ENCODE assay signal across 9 cellular contexts in genomic region chr12:48198985-48199384, GRCh38. TPM values are rescaled to one million over a fixed set of nuclear protein-coding genes. Genes with fewer than 3 reads are reported as not detected.
DNase-seq lines count a peak whose midpoint lies in the region; ATAC-seq and TF ChIP-seq lines count a peak whose summit lies in the region.
"Had no signal": no experiment of that assay in that cellular context is flagged by ENCODE, and none has a peak within 500 bp of the region (broad histone marks: within the 10 kb centered on the region; RNA-seq: fewer than 3 reads in every experiment).

No MANE protein-coding gene starts in this region.

- POLR2A ChIA-PET in HCT116 (lab: Charles Lee): interaction anchor here (0.9 kb wide), 1 partner anchor 294 kb away, joined by 5 read pairs; the partner anchor contains the start of gene VDR

- intact Hi-C loops in HCT116 (cut with micrococcal nuclease): loop anchor here (5.0 to 10.0 kb wide), 2 partner anchors 153 to 256 kb away; partner anchors contain the start of gene ZNF641
- intact Hi-C loops in activated T-helper 1 cell treated with anti-CD3 and anti-CD28 coated beads, Interleukin-12 subunit alpha, Interleukin-12 subunit beta, Interleukin-2, Interleukin-4 antibody, amounts not matched to agents 30 ng/mL and 10 ng/mL and 1 ng/mL, durations not matched to agents 14 hours and 24 hours and 36 hours (cut with micrococcal nuclease): loop anchor here (1.0 to 2.0 kb wide), 8 partner anchors 16 to 518 kb away; partner anchors contain the start of genes ASB8, CCDC184, CCNT1 and PFKM

- H3K4me2 ChIP-seq in HCT116 (ENCODE audit: low read length): peak overlapping the region; percentile 96
- H3K4me2 ChIP-seq in hepatocyte: peak overlapping the region; percentile 79
- H3K4me2 ChIP-seq in smooth muscle cell: peak overlapping the region; percentile 89

- no TSS peak for BruUV-seq in HCT116 (replicated peaks; lab: Mats Ljungman, UMichigan)

- H3K27me3 Mint-ChIP-seq in activated T-helper 1 cell treated with anti-CD3 and anti-CD28 coated beads, Interleukin-12 subunit alpha, Interleukin-12 subunit beta, Interleukin-2, Interleukin-4 antibody, amounts not matched to agents 30 ng/mL and 10 ng/mL and 1 ng/mL, durations not matched to agents 14 hours and 24 hours and 36 hours (ENCODE audit: insufficient read depth): peaks cover 13% of the 10 kb centered on the region

- H3K9me2 ChIP-seq in HCT116 (ENCODE audit: insufficient read depth) (no peaks in the 10 kb centered on the region), hepatocyte (replicated peaks; ENCODE audit: insufficient read depth) (no peaks in the 10 kb centered on the region)

- H2AFZ ChIP-seq in HCT116 (ENCODE audit: low read depth, low read length, poor library complexity, severe bottlenecking) (no peak overlapping the region), hepatocyte (peak overlapping the region; percentile 78), smooth muscle cell (ENCODE audit: low read depth) (peak overlapping the region; percentile 94)

- DNase-seq in HCT116 (ENCODE audit: low read depth, low spot score) (no peak), hepatocyte (ENCODE audit: low spot score) (no peak), smooth muscle cell (lab: John Stamatoyannopoulos, UW; ENCODE audit: unreplicated experiment) (no peak), omental fat pad (ENCODE audit: low spot score) (no peak), SKM-1 treated with dmso at 0.1 percent for 144 hours (lab: John Stamatoyannopoulos, UW; ENCODE audit: unreplicated experiment) (no peak)
- DNase-seq in activated T-helper 1 cell treated with anti-CD3 and anti-CD28 coated beads, Interleukin-12 subunit alpha, Interleukin-12 subunit beta, Interleukin-2, Interleukin-4 antibody, amounts not matched to agents 30 ng/mL and 10 ng/mL and 1 ng/mL, durations not matched to agents 14 hours and 24 hours and 36 hours (ENCODE audit: low spot score): no peak
- DNase-seq: NCI-H345 had no signal

- H3K4me3 ChIP-seq in HCT116 (replicated peaks in 1 of 2; ENCODE audit: low read depth in 1 of 2, low read length in 2 of 2) (peak overlapping the region; percentile 54 to 69), hepatocyte (no peak overlapping the region), smooth muscle cell (peak overlapping the region; percentile 74)

- H3K36me3 ChIP-seq in HCT116 (ENCODE audit: control insufficient read depth in 1 of 2, insufficient read depth in 2 of 2, low read length in 2 of 2): no peaks in the 10 kb centered on the region
- no peaks in the 10 kb centered on the region for H3K36me3 ChIP-seq in hepatocyte (replicated peaks; ENCODE audit: insufficient read depth, low read depth)
- H3K36me3 ChIP-seq in smooth muscle cell (ENCODE audit: low read depth): no peaks in the 10 kb centered on the region

- RAD21 ChIA-PET in HCT116 (lab: Charles Lee; ENCODE audit: low non-redundant PET in 1 of 2, low total read pairs in 2 of 2, uncharacterized antibody in 2 of 2, unreplicated experiment in 2 of 2): no interaction called here

- H3K9me3 ChIP-seq in HCT116 (ENCODE audit: control insufficient read depth in 1 of 2, insufficient read depth in 1 of 2, low read depth in 1 of 2, low read length in 2 of 2) (no peaks in the 10 kb centered on the region), hepatocyte (ENCODE audit: low read depth) (no peaks in the 10 kb centered on the region), smooth muscle cell (replicated peaks; ENCODE audit: low read depth) (no peaks in the 10 kb centered on the region)

- peaks cover 10 to 20% of the 10 kb centered on the region in 2 experiments; a peak in 3 of 4 replicates for H3K4me1 ChIP-seq in HCT116 (ENCODE audit: control insufficient read depth in 1 of 2, insufficient read depth in 2 of 2, low read length in 2 of 2)
- H3K4me1 ChIP-seq in hepatocyte (ENCODE audit: insufficient read depth): peaks cover 43% of the 10 kb centered on the region
- peaks cover 16% of the 10 kb centered on the region for H3K4me1 ChIP-seq in smooth muscle cell (ENCODE audit: low read depth)

- H4K20me1 ChIP-seq in HCT116 (ENCODE audit: insufficient read depth) (no peaks in the 10 kb centered on the region), hepatocyte (ENCODE audit: insufficient read depth, poor library complexity, severe bottlenecking) (no peaks in the 10 kb centered on the region), smooth muscle cell (ENCODE audit: low read depth) (no peaks in the 10 kb centered on the region)

- no peak for TF ChIP-seq POLR2A in HCT116 (IDR thresholded peaks at IDR 0.05; ENCODE audit: borderline replicate concordance, extremely low read depth, insufficient read depth, insufficient read length)

- peaks cover 9% of the 10 kb centered on the region for H3F3A ChIP-seq in smooth muscle cell (ENCODE audit: low read depth)

- H3K4me1 Mint-ChIP-seq in activated T-helper 1 cell treated with anti-CD3 and anti-CD28 coated beads, Interleukin-12 subunit alpha, Interleukin-12 subunit beta, Interleukin-2, Interleukin-4 antibody, amounts not matched to agents 30 ng/mL and 10 ng/mL and 1 ng/mL, durations not matched to agents 14 hours and 24 hours and 36 hours (ENCODE audit: low read depth): peaks cover 44% of the 10 kb centered on the region

- no peak for ATAC-seq in HCT116
- no peak for ATAC-seq in GM18868 (IDR thresholded peaks at IDR 0.05; ENCODE audit: unreplicated experiment)
- ATAC-seq in omental fat pad (ENCODE audit: low FRiP score): no peak
- ATAC-seq in GM21723 (IDR thresholded peaks at IDR 0.05; ENCODE audit: unreplicated experiment): no peak

- TF ChIP-seq CTCF in HCT116 (IDR thresholded peaks at IDR 0.05 in 2 of 3, conservative IDR thresholded peaks at IDR 0.05 in 1 of 3; ENCODE audit: borderline replicate concordance in 1 of 3, insufficient read depth in 1 of 3, low read depth in 2 of 3, low read length in 2 of 3) (no peak), hepatocyte (IDR thresholded peaks at IDR 0.05; ENCODE audit: poor library complexity) (no peak), smooth muscle cell (IDR thresholded peaks at IDR 0.05; ENCODE audit: borderline replicate concordance, insufficient read depth, poor library complexity, severe bottlenecking) (no peak), omental fat pad (IDR thresholded peaks at IDR 0.05) (no peak)

- peaks cover 28% of the 10 kb centered on the region for H3K36me3 Mint-ChIP-seq in activated T-helper 1 cell treated with anti-CD3 and anti-CD28 coated beads, Interleukin-12 subunit alpha, Interleukin-12 subunit beta, Interleukin-2, Interleukin-4 antibody, amounts not matched to agents 30 ng/mL and 10 ng/mL and 1 ng/mL, durations not matched to agents 14 hours and 24 hours and 36 hours (ENCODE audit: low read depth)

- H3K27me3 ChIP-seq in HCT116 (ENCODE audit: insufficient read depth, low read length) (no peaks in the 10 kb centered on the region), hepatocyte (no peaks in the 10 kb centered on the region), smooth muscle cell (ENCODE audit: low read depth) (no peaks in the 10 kb centered on the region)

- peak overlapping the region; percentile 88 for H3K4me3 Mint-ChIP-seq in activated T-helper 1 cell treated with anti-CD3 and anti-CD28 coated beads, Interleukin-12 subunit alpha, Interleukin-12 subunit beta, Interleukin-2, Interleukin-4 antibody, amounts not matched to agents 30 ng/mL and 10 ng/mL and 1 ng/mL, durations not matched to agents 14 hours and 24 hours and 36 hours

- CTCF ChIA-PET in HCT116 (lab: Charles Lee): interaction anchor here (0.8 to 2.4 kb wide), 2 partner anchors 13 to 16 kb away, joined by 3 to 7 read pairs; no protein-coding TSS in a partner anchor

- H3K9ac ChIP-seq in HCT116 (ENCODE audit: low read length) (no peak overlapping the region; the same call in 1 of the 2 replicates), smooth muscle cell (ENCODE audit: low read depth) (peak overlapping the region; percentile 80)

- H3K79me2 ChIP-seq in HCT116 (ENCODE audit: insufficient read depth, low read length) (no peaks in the 10 kb centered on the region), hepatocyte (no peaks in the 10 kb centered on the region), smooth muscle cell (ENCODE audit: low read depth) (peaks cover 8% of the 10 kb centered on the region)

- H3K9me3 Mint-ChIP-seq in activated T-helper 1 cell treated with anti-CD3 and anti-CD28 coated beads, Interleukin-12 subunit alpha, Interleukin-12 subunit beta, Interleukin-2, Interleukin-4 antibody, amounts not matched to agents 30 ng/mL and 10 ng/mL and 1 ng/mL, durations not matched to agents 14 hours and 24 hours and 36 hours: peaks cover 31% of the 10 kb centered on the region

- WGBS in hepatocyte (ENCODE audit: low lambda C conversion rate, missing lambda C conversion rate): 89% methylated on average over 10 of the region's 10 CpGs
- WGBS in smooth muscle cell (ENCODE audit: low lambda C conversion rate): 73% methylated on average over 10 of the region's 10 CpGs

- TF ChIP-seq RAD21 in HCT116 (IDR thresholded peaks at IDR 0.05; ENCODE audit: low read depth): no peak

- peak overlapping the region; percentile 86 for H3K27ac Mint-ChIP-seq in activated T-helper 1 cell treated with anti-CD3 and anti-CD28 coated beads, Interleukin-12 subunit alpha, Interleukin-12 subunit beta, Interleukin-2, Interleukin-4 antibody, amounts not matched to agents 30 ng/mL and 10 ng/mL and 1 ng/mL, durations not matched to agents 14 hours and 24 hours and 36 hours

- H3K27ac ChIP-seq in HCT116 (ENCODE audit: low read depth, low read length) (no peak overlapping the region), hepatocyte (peak overlapping the region; percentile 92), smooth muscle cell (ENCODE audit: low read depth) (peak overlapping the region; percentile 91)

RNA-seq across cellular contexts. Expression of gene OR10AD1, which starts 4.1 kb away (rescaled TPM):
- total RNA-seq in HCT116 (2021; ENCODE audit: unreplicated experiment) (not detected), hepatocyte (not detected in 2 replicates), smooth muscle cell (not detected in 2 replicates), omental fat pad (not detected)
- polyA plus RNA-seq in HCT116 (2012): not detected in 2 replicates
- not detected in 2 replicates for total RNA-seq in activated T-helper 1 cell treated with anti-CD3 and anti-CD28 coated beads, Interleukin-12 subunit alpha, Interleukin-12 subunit beta, Interleukin-2, Interleukin-4 antibody, amounts not matched to agents 30 ng/mL and 10 ng/mL and 1 ng/mL, durations not matched to agents 14 hours and 24 hours and 36 hours
- polyA plus RNA-seq in hepatocyte (0.29 TPM in 1 of 2 replicates, not detected in the other), smooth muscle cell (not detected in 2 replicates)

RNA-seq across cellular contexts. Expression of gene CCDC184, which starts 15.5 kb away (rescaled TPM):
- total RNA-seq in HCT116 (2021; ENCODE audit: unreplicated experiment) (0.34 TPM), hepatocyte (4.8 and 7.7 TPM in 2 replicates), smooth muscle cell (23.7 and 36.6 TPM in 2 replicates), omental fat pad (under 1 TPM; 0.24 to 0.63 (median 0.42) TPM)
- polyA plus RNA-seq in HCT116 (2012): 0.09 and 0.17 TPM in 2 replicates
- 0.61 and 0.75 TPM in 2 replicates for total RNA-seq in activated T-helper 1 cell treated with anti-CD3 and anti-CD28 coated beads, Interleukin-12 subunit alpha, Interleukin-12 subunit beta, Interleukin-2, Interleukin-4 antibody, amounts not matched to agents 30 ng/mL and 10 ng/mL and 1 ng/mL, durations not matched to agents 14 hours and 24 hours and 36 hours
- polyA plus RNA-seq in hepatocyte (13.8 and 19.4 TPM in 2 replicates), smooth muscle cell (56.1 and 74.1 TPM in 2 replicates)

RNA-seq across cellular contexts. Expression of gene ASB8, which starts 41.7 kb away (rescaled TPM):
- total RNA-seq in HCT116 (2021; ENCODE audit: unreplicated experiment): 14.0 TPM
- polyA plus RNA-seq in HCT116 (2012): 7.7 and 12.9 TPM in 2 replicates
- 33.3 and 36.1 TPM in 2 replicates for total RNA-seq in activated T-helper 1 cell treated with anti-CD3 and anti-CD28 coated beads, Interleukin-12 subunit alpha, Interleukin-12 subunit beta, Interleukin-2, Interleukin-4 antibody, amounts not matched to agents 30 ng/mL and 10 ng/mL and 1 ng/mL, durations not matched to agents 14 hours and 24 hours and 36 hours
- total RNA-seq in hepatocyte: 22.4 and 27.2 TPM in 2 replicates
- polyA plus RNA-seq in hepatocyte: 24.8 and 29.0 TPM in 2 replicates
- 26.9 and 31.1 TPM in 2 replicates for total RNA-seq in smooth muscle cell
- 18.0 and 25.4 TPM in 2 replicates for polyA plus RNA-seq in smooth muscle cell
- 10 to 100 TPM; 13.7 to 32.0 (median 22.3) TPM for total RNA-seq in omental fat pad
